Comparison of ENCODE assay signal across 1 cellular context in genomic region chr12:102429755-102430154, GRCh38.
TF ChIP-seq lines count a peak whose summit lies in the region.

No MANE protein-coding gene starts in this region.

TF ChIP-seq in IMR-90, 13 proteins besides CTCF, POLR2A, EP300 and RAD21 (continued from another document):
- TF ChIP-seq NFE2L2 (IDR thresholded peaks at IDR 0.05; ENCODE audit: low read depth, low read length) (no peak), CEBPB (IDR thresholded peaks at IDR 0.05; ENCODE audit: low read depth, low read length) (no peak), SMC3 (IDR thresholded peaks at IDR 0.05; ENCODE audit: low read depth, low read length) (no peak), FOS (IDR thresholded peaks at IDR 0.05; ENCODE audit: low read depth, low read length) (no peak), CHD1 (IDR thresholded peaks at IDR 0.05; ENCODE audit: low read depth, low read length) (no peak), BHLHE40 (IDR thresholded peaks at IDR 0.05; ENCODE audit: low read depth, low read length) (no peak), ELK1 (IDR thresholded peaks at IDR 0.05; ENCODE audit: borderline replicate concordance, low read depth, low read length) (no peak), MXI1 (IDR thresholded peaks at IDR 0.05; ENCODE audit: borderline replicate concordance, low read depth, low read length) (no peak)
TF ChIP-seq in IMR-90: peak in this region for 0.
